ENCODE assay signal across 27 cellular contexts in the genomic region with DNA sequence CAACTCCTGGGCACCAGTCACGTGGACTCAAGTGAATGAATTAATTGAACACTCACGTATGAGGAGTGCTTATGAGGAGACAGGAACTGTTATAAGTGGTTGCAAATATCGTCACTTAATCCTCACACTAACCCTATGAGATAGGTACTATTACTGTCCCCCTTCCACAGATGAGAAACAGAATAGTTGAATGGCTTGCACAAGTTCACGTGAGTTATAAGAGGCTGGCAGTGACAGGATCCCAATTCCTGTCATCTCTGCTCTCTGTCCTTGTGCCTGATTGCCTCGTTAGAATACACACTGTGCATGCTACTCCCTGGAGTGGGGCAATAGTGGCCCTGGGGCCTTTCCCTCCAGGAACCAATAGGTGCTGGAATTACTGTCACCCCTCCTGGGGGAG.
"Had no signal": no experiment of that assay in that cellular context is flagged by ENCODE, and none has a peak within 500 bp of the region (broad histone marks: within the 10 kb centered on the region; RNA-seq: fewer than 3 reads in every experiment).

No MANE protein-coding gene starts in this region.

- DNase-seq: activated CD4-positive, alpha-beta T cell treated with anti-CD3 and anti-CD28 coated beads for 36 hours; activated CD4-positive, CD25-positive, alpha-beta regulatory T cell; activated CD8-positive, alpha-beta memory T cell treated with anti-CD3 and anti-CD28 coated beads, Interleukin-2, amount 10 ng/mL, durations not matched to agents 7 days and 5 days; activated CD8-positive, alpha-beta T cell treated with anti-CD3 and anti-CD28 coated beads, Interleukin-2, amount 10 ng/mL, durations not matched to agents 7 days and 5 days; activated naive CD4-positive, alpha-beta T cell treated with anti-CD3 and anti-CD28 coated beads for 36 hours; activated naive CD8-positive, alpha-beta T cell treated with anti-CD3 and anti-CD28 coated beads for 36 hours; activated T-cell treated with anti-CD3 and anti-CD28 coated beads, Interleukin-2, amount 50 U/mL, for 48 hours; adrenal gland; body of pancreas; cortex of kidney; effector memory CD8-positive, alpha-beta T cell; kidney glomerular epithelial cell; mammary epithelial cell; naive thymus-derived CD8-positive, alpha-beta T cell; nucleus accumbens; stimulated activated CD4-positive, alpha-beta T cell treated with anti-CD3 and anti-CD28 coated beads, Interleukin-1b, Interleukin-23, amount 100 ng/mL, for 48 hours; stimulated activated CD4-positive, alpha-beta T cell treated with anti-CD3 and anti-CD28 coated beads, Interleukin-4, amount 100 ng/mL, for 4 hours; stimulated activated CD8-positive, alpha-beta memory T cell treated with anti-CD3 and anti-CD28 coated beads, Interleukin-4, amount 100 ng/mL, for 48 hours; stimulated activated naive CD8-positive, alpha-beta T cell treated with anti-CD3 and anti-CD28 coated beads, Interleukin-15, amount 100 ng/mL, for 72 hours; substantia nigra; T-helper 1 cell had no signal

- H3K36me3 ChIP-seq: adrenal gland, gastroesophageal sphincter, upper lobe of right lung had no signal

- H3K27me3 ChIP-seq: adrenal gland, body of pancreas, gastroesophageal sphincter, upper lobe of right lung had no signal

- H3K4me3 ChIP-seq: adrenal gland, body of pancreas, gastroesophageal sphincter, skin epidermis, upper lobe of right lung had no signal

- FAIRE-seq: endothelial cell of umbilical vein had no signal

- H3K27ac ChIP-seq: adrenal gland, body of pancreas, gastroesophageal sphincter, skin epidermis, upper lobe of right lung had no signal

- ATAC-seq: activated CD4-positive, alpha-beta T cell treated with anti-CD3 and anti-CD28 coated beads for 36 hours; activated CD8-positive, alpha-beta memory T cell treated with anti-CD3 and anti-CD28 coated beads, Interleukin-2, amount 10 ng/mL, durations not matched to agents 7 days and 5 days; activated CD8-positive, alpha-beta T cell treated with anti-CD3 and anti-CD28 coated beads, Interleukin-2, amount 10 ng/mL, durations not matched to agents 7 days and 5 days; body of pancreas; effector memory CD8-positive, alpha-beta T cell; gastroesophageal sphincter; naive thymus-derived CD8-positive, alpha-beta T cell; sciatic nerve; stimulated activated memory B cell treated with anti-CD40 and anti-IgM and Interleukin-4, amounts not matched to agents 10 μg/mL and 1 μg/mL and 100 μg/mL, for 72 hours; stimulated activated naive CD8-positive, alpha-beta T cell treated with anti-CD3 and anti-CD28 coated beads, Interleukin-15, amount 100 ng/mL, for 72 hours; upper lobe of right lung had no signal

- H3K4me1 ChIP-seq: adrenal gland, body of pancreas, upper lobe of right lung had no signal

- H3K9me3 ChIP-seq: adrenal gland, body of pancreas, gastroesophageal sphincter, upper lobe of right lung had no signal
